Comparison of ENCODE assay signal across 15 cellular contexts in the genomic region with DNA sequence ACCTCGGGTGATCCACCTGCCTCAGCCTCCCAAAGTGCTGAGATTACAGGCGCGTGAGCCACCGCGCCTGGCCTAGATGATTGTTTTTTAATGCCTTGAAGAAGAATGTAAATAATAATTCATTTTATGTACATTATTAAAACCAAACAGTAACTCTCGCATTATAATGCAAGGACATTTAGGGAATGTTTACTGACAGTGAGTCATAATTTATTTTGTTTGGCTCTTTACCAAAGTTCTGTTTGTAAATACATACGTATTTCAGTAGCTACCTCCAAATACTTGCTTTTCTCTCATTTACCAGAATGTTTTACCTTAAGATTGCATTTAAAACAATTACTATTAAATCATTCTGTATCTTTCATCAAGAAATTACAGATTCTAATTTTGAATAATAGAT. TPM values are rescaled to one million over a fixed set of nuclear protein-coding genes. Genes with fewer than 3 reads are reported as not detected.
DNase-seq lines count a peak whose midpoint lies in the region; ATAC-seq, FAIRE-seq and TF ChIP-seq lines count a peak whose summit lies in the region.
"Had no signal": no experiment of that assay in that cellular context is flagged by ENCODE, and none has a peak within 500 bp of the region (broad histone marks: within the 10 kb centered on the region; RNA-seq: fewer than 3 reads in every experiment).

No MANE protein-coding gene starts in this region.

- FAIRE-seq in A549 (lab: Jason Lieb, UNC): no peak
- FAIRE-seq: A204.1, K562 had no signal

- POLR2A ChIA-PET in A549 (lab: Yijun Ruan, JAX): no interaction called here

- WGBS in A549 (ENCODE audit: missing lambda C conversion rate): 44% methylated on average over 7 of the region's 7 CpGs
- 86 to 88% methylated on average over 7 of the region's 7 CpGs for WGBS in aorta, 2 donors

- no peak overlapping the region for H3K4me2 ChIP-seq in A549

- ATAC-seq in A549 (no peak), aorta (ENCODE audit: low FRiP score) (no peak)
- ATAC-seq: K562 had no signal

- no peak for TF ChIP-seq POLR2A in A549 (IDR thresholded peaks at IDR 0.05; ENCODE audit: low read length)

- no peaks in the 10 kb centered on the region for H3K9me3 ChIP-seq in A549
- H3K9me3 ChIP-seq in aorta (ENCODE audit: control insufficient read depth, low read length): peaks cover 1% of the 10 kb centered on the region
- H3K9me3 ChIP-seq: BE2C had no signal

- no peak for TF ChIP-seq CTCF in A549 (IDR thresholded peaks at IDR 0.05)
- TF ChIP-seq CTCF in epithelial cell of esophagus (IDR thresholded peaks at IDR 0.05; ENCODE audit: insufficient read depth, low read depth, low read length, missing control alignments): no peak

- H3K36me3 ChIP-seq in aorta (ENCODE audit: control insufficient read depth in 1 of 2, insufficient read depth in 2 of 2, low read length in 1 of 2): no peaks in the 10 kb centered on the region

- H3K27me3 ChIP-seq in aorta (ENCODE audit: control insufficient read depth in 1 of 2, insufficient read depth in 2 of 2, low read length in 1 of 2): no peaks in the 10 kb centered on the region
- H3K27me3 ChIP-seq: BE2C had no signal

- TF ChIP-seq RAD21 in A549 (conservative IDR thresholded peaks at IDR 0.05 in 1 of 2, IDR thresholded peaks at IDR 0.05 in 1 of 2): no peak

- H3K4me1 ChIP-seq in A549: peaks cover 4% of the 10 kb centered on the region; the same call in 1 of the 3 replicates
- H3K4me1 ChIP-seq in aorta (ENCODE audit: control insufficient read depth in 1 of 2, insufficient read depth in 2 of 2, low read length in 2 of 2): no peaks in the 10 kb centered on the region

- H3K4me3 ChIP-seq in A549 (no peak overlapping the region), epithelial cell of esophagus (ENCODE audit: low read length) (no peak overlapping the region), aorta (ENCODE audit: low read length in 2 of 2) (no peak overlapping the region)
- H3K4me3 ChIP-seq: K562 had no signal

- H3K27ac ChIP-seq in A549 (no peak overlapping the region), aorta (ENCODE audit: low read depth in 1 of 2, low read length in 2 of 2) (no peak overlapping the region)
- H3K27ac ChIP-seq: C4-2B had no signal

- no peak for TF ChIP-seq EP300 in A549 (IDR thresholded peaks at IDR 0.05)

- DNase-seq in NCI-H345 (lab: John Stamatoyannopoulos, UW) (peak; percentile 7), NCI-H345 treated with DMSO at 0.1 percent for 48 hours (lab: John Stamatoyannopoulos, UW; ENCODE audit: unreplicated experiment) (no peak), A549 (ENCODE audit: low read depth in 1 of 2, low spot score in 1 of 2) (no peak), NCI-H69 (lab: John Stamatoyannopoulos, UW) (peak; percentile 43), epithelial cell of esophagus (ENCODE audit: low read depth) (peak; percentile 15), aorta (no peak), SIG-M5 (lab: John Stamatoyannopoulos, UW) (no peak)
- DNase-seq: BE2C; CD4-positive, alpha-beta memory T cell; HCEC 1CT; HFFc6 had no signal

- CTCF ChIA-PET in A549 (lab: Yijun Ruan, JAX): no interaction called here

- intact Hi-C loops in aorta (cut with DNase I): no loop called here

TF ChIP-seq in A549, 52 proteins besides CTCF, POLR2A, EP300 and RAD21:
- TF ChIP-seq FOSL2 (IDR thresholded peaks at IDR 0.05): no peak
- 0 out of 2 replicates have a peak, but pooled peaks have one; percentile 8 for TF ChIP-seq FOSL2 (CRISPR knock-in tag; IDR thresholded peaks at IDR 0.05)
- TF ChIP-seq KDM5A (IDR thresholded peaks at IDR 0.05): no peak
TF ChIP-seq in A549: peak in this region for 1.

RNA-seq across cellular contexts. Expression of a gene that starts 3.0 kb away (rescaled TPM):
- polyA plus RNA-seq in A549 (2011; rRNA removed) (0.94 and 1.1 TPM in 2 replicates), A549 (2017; fragmentation: RNase III; extraction: RNeasy Plus Mini Kit Qiagen cat#74134 plus additional on column Dnase treatment) (0.42 to 1.1 TPM (median 0.93 TPM) in 3 replicates), aorta (1 to 10 TPM in 1 of 2 donors, not detected in 1; 3.8 TPM)
- 0.32 and 0.39 TPM in 2 replicates for polyA plus RNA-seq in A549 (2012; cell fraction: cytosol; rRNA removed)
- 0.05 and 0.10 TPM in 2 replicates for polyA plus RNA-seq in A549 (2012; cell fraction: nucleus; rRNA removed)
- polyA minus RNA-seq in A549 (2011; rRNA and poly(A)+ RNA removed): 0.25 and 0.44 TPM in 2 replicates
- 1 to 10 TPM; 2.0 to 2.5 TPM for total RNA-seq in aorta
- total RNA-seq: HFFc6, K562 had no signal
- polyA plus RNA-seq: AG04450; CD4-positive, alpha-beta memory T cell; K562 had no signal

Comparison
In these comparisons a context has a peak if more than half of its experiments do, and no peak if none do; other contexts are left out.
1. DNase-seq: peak in NCI-H345 (single experiment), NCI-H69 (single experiment) and epithelial cell of esophagus (single experiment); none in NCI-H345 treated with DMSO at 0.1 percent for 48 hours (single experiment), A549 (0 of 2), aorta (0 of 2) and SIG-M5 (single experiment).